In the genomic region with DNA sequence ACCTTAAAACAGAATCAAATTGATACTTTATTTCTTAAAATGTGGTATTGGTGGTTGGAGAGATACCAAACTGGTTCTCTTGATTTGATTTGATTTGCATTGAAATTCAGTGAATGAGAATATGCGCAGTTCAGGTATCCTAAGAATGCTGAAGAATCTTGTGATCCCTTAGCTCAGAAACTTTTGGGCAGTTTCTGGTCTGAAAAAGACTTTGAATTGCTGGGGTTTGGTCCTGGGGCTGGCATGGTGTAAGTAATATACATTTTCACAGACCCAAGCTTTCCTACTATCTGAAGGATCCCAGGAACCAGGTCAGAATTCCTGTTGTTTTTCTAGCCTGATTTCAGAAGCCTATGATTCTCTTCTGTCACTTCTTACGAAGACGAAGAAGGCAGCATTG, we compare ENCODE assay signal across 1 cellular context.
TF ChIP-seq lines count a peak whose summit lies in the region.

No MANE protein-coding gene starts in this region.

TF ChIP-seq in GM23338, 12 proteins besides CTCF, POLR2A, EP300 and RAD21:
- TF ChIP-seq, protein P1, sequence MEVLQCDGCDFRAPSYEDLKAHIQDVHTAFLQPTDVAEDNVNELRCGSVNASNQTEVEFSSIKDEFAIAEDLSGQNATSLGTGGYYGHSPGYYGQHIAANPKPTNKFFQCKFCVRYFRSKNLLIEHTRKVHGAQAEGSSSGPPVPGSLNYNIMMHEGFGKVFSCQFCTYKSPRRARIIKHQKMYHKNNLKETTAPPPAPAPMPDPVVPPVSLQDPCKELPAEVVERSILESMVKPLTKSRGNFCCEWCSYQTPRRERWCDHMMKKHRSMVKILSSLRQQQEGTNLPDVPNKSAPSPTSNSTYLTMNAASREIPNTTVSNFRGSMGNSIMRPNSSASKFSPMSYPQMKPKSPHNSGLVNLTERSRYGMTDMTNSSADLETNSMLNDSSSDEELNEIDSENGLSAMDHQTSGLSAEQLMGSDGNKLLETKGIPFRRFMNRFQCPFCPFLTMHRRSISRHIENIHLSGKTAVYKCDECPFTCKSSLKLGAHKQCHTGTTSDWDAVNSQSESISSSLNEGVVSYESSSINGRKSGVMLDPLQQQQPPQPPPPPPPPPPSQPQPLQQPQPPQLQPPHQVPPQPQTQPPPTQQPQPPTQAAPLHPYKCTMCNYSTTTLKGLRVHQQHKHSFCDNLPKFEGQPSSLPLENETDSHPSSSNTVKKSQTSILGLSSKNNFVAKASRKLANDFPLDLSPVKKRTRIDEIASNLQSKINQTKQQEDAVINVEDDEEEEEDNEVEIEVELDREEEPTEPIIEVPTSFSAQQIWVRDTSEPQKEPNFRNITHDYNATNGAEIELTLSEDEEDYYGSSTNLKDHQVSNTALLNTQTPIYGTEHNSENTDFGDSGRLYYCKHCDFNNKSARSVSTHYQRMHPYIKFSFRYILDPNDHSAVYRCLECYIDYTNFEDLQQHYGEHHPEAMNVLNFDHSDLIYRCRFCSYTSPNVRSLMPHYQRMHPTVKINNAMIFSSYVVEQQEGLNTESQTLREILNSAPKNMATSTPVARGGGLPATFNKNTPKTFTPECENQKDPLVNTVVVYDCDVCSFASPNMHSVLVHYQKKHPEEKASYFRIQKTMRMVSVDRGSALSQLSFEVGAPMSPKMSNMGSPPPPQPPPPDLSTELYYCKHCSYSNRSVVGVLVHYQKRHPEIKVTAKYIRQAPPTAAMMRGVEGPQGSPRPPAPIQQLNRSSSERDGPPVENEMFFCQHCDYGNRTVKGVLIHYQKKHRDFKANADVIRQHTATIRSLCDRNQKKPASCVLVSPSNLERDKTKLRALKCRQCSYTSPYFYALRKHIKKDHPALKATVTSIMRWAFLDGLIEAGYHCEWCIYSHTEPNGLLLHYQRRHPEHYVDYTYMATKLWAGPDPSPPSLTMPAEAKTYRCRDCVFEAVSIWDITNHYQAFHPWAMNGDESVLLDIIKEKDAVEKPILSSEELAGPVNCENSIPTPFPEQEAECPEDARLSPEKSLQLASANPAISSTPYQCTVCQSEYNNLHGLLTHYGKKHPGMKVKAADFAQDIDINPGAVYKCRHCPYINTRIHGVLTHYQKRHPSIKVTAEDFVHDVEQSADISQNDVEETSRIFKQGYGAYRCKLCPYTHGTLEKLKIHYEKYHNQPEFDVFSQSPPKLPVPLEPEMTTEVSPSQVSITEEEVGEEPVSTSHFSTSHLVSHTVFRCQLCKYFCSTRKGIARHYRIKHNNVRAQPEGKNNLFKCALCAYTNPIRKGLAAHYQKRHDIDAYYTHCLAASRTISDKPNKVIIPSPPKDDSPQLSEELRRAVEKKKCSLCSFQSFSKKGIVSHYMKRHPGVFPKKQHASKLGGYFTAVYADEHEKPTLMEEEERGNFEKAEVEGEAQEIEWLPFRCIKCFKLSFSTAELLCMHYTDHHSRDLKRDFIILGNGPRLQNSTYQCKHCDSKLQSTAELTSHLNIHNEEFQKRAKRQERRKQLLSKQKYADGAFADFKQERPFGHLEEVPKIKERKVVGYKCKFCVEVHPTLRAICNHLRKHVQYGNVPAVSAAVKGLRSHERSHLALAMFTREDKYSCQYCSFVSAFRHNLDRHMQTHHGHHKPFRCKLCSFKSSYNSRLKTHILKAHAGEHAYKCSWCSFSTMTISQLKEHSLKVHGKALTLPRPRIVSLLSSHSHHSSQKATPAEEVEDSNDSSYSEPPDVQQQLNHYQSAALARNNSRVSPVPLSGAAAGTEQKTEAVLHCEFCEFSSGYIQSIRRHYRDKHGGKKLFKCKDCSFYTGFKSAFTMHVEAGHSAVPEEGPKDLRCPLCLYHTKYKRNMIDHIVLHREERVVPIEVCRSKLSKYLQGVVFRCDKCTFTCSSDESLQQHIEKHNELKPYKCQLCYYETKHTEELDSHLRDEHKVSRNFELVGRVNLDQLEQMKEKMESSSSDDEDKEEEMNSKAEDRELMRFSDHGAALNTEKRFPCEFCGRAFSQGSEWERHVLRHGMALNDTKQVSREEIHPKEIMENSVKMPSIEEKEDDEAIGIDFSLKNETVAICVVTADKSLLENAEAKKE (CRISPR knock-in tag; IDR thresholded peaks at IDR 0.05) = no peak
- no peak for TF ChIP-seq CREB1 (CRISPR knock-in tag; IDR thresholded peaks at IDR 0.05; ENCODE audit: low read depth)
- TF ChIP-seq POLR2AphosphoS5 (IDR thresholded peaks at IDR 0.05; ENCODE audit: low read depth) = no peak
- TF ChIP-seq EZH2phosphoT487 (IDR thresholded peaks at IDR 0.05; ENCODE audit: unreplicated experiment) = no peak
- no peak for TF ChIP-seq ZNF331 (CRISPR knock-in tag; IDR thresholded peaks at IDR 0.05; ENCODE audit: low read depth)
- no peak for TF ChIP-seq STAT1 (IDR thresholded peaks at IDR 0.05; ENCODE audit: unreplicated experiment)
- TF ChIP-seq, protein P2, sequence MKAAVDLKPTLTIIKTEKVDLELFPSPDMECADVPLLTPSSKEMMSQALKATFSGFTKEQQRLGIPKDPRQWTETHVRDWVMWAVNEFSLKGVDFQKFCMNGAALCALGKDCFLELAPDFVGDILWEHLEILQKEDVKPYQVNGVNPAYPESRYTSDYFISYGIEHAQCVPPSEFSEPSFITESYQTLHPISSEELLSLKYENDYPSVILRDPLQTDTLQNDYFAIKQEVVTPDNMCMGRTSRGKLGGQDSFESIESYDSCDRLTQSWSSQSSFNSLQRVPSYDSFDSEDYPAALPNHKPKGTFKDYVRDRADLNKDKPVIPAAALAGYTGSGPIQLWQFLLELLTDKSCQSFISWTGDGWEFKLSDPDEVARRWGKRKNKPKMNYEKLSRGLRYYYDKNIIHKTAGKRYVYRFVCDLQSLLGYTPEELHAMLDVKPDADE (IDR thresholded peaks at IDR 0.05) = no peak
- TF ChIP-seq NANOG (IDR thresholded peaks at IDR 0.05; ENCODE audit: borderline replicate concordance) = no peak
- no peak for TF ChIP-seq ZNF114 (CRISPR knock-in tag; IDR thresholded peaks at IDR 0.05)
- TF ChIP-seq, protein P3, sequence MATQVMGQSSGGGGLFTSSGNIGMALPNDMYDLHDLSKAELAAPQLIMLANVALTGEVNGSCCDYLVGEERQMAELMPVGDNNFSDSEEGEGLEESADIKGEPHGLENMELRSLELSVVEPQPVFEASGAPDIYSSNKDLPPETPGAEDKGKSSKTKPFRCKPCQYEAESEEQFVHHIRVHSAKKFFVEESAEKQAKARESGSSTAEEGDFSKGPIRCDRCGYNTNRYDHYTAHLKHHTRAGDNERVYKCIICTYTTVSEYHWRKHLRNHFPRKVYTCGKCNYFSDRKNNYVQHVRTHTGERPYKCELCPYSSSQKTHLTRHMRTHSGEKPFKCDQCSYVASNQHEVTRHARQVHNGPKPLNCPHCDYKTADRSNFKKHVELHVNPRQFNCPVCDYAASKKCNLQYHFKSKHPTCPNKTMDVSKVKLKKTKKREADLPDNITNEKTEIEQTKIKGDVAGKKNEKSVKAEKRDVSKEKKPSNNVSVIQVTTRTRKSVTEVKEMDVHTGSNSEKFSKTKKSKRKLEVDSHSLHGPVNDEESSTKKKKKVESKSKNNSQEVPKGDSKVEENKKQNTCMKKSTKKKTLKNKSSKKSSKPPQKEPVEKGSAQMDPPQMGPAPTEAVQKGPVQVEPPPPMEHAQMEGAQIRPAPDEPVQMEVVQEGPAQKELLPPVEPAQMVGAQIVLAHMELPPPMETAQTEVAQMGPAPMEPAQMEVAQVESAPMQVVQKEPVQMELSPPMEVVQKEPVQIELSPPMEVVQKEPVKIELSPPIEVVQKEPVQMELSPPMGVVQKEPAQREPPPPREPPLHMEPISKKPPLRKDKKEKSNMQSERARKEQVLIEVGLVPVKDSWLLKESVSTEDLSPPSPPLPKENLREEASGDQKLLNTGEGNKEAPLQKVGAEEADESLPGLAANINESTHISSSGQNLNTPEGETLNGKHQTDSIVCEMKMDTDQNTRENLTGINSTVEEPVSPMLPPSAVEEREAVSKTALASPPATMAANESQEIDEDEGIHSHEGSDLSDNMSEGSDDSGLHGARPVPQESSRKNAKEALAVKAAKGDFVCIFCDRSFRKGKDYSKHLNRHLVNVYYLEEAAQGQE (IDR thresholded peaks at IDR 0.05; ENCODE audit: unreplicated experiment) = no peak
- TF ChIP-seq EZH2 (IDR thresholded peaks at IDR 0.05; ENCODE audit: low read depth, unreplicated experiment) = no peak
- TF ChIP-seq JUNB (IDR thresholded peaks at IDR 0.05; ENCODE audit: unreplicated experiment) = no peak
